1 cellular context compared by ENCODE assay signal in genomic region chr6:131631625-131632284, GRCh38.
A peak's percentile ranks its signal among the peaks of the same experiment; 100 is the strongest.
TF ChIP-seq lines count a peak whose summit lies in the region.

No MANE protein-coding gene starts in this region.

TF ChIP-seq in HepG2, 621 proteins besides CTCF, POLR2A, EP300 and RAD21 (continues in another document):
- TF ChIP-seq MIXL1 (CRISPR knock-in tag; IDR thresholded peaks at IDR 0.05): peak; percentile 9; the same call in 1 of the 2 replicates
- TF ChIP-seq PATZ1 (CRISPR knock-in tag; IDR thresholded peaks at IDR 0.05): no peak
- no peak for TF ChIP-seq BRCA1 (CRISPR knock-in tag; IDR thresholded peaks at IDR 0.05)
- TF ChIP-seq HIC2 (CRISPR knock-in tag; IDR thresholded peaks at IDR 0.05; ENCODE audit: low read depth): no peak
- TF ChIP-seq DMAP1 (CRISPR knock-in tag; IDR thresholded peaks at IDR 0.05): no peak
- TF ChIP-seq AGO2 (optimal IDR thresholded peaks at IDR 0.05; ENCODE audit: low read depth, low read length): no peak
- TF ChIP-seq HDAC1 (CRISPR knock-in tag; IDR thresholded peaks at IDR 0.05): no peak
- no peak for TF ChIP-seq TBX3 (IDR thresholded peaks at IDR 0.05; ENCODE audit: borderline replicate concordance)
- no peak for TF ChIP-seq ZNF703 (CRISPR knock-in tag; IDR thresholded peaks at IDR 0.05; ENCODE audit: borderline replicate concordance)
- peak; percentile 97; the same call in 1 of the 2 replicates for TF ChIP-seq ZBTB20 (CRISPR knock-in tag; IDR thresholded peaks at IDR 0.05; ENCODE audit: borderline replicate concordance, low read depth)
- no peak for TF ChIP-seq KMT2A (CRISPR knock-in tag; IDR thresholded peaks at IDR 0.05)
- no peak for TF ChIP-seq MIER2 (CRISPR knock-in tag; IDR thresholded peaks at IDR 0.05)
- no peak for TF ChIP-seq THYN1 (CRISPR knock-in tag; IDR thresholded peaks at IDR 0.05; ENCODE audit: borderline replicate concordance, low read depth)
- TF ChIP-seq FOXK1 (CRISPR knock-in tag; IDR thresholded peaks at IDR 0.05; ENCODE audit: borderline replicate concordance, low read depth): peak; percentile 74
- TF ChIP-seq TAF1 (CRISPR knock-in tag; IDR thresholded peaks at IDR 0.05): no peak
- TF ChIP-seq ZBTB37 (CRISPR knock-in tag; IDR thresholded peaks at IDR 0.05): no peak
- TF ChIP-seq GATAD2A (CRISPR knock-in tag; IDR thresholded peaks at IDR 0.05): peak; percentile 48
- no peak for TF ChIP-seq IKZF4 (CRISPR knock-in tag; IDR thresholded peaks at IDR 0.05; ENCODE audit: borderline replicate concordance, low read depth, not compliant biosample characterization)
- TF ChIP-seq MEF2D (CRISPR knock-in tag; IDR thresholded peaks at IDR 0.05): no peak
- no peak for TF ChIP-seq ARHGAP35 (CRISPR knock-in tag; IDR thresholded peaks at IDR 0.05; ENCODE audit: borderline replicate concordance)
- no peak for TF ChIP-seq ZNF570 (CRISPR knock-in tag; IDR thresholded peaks at IDR 0.05; ENCODE audit: borderline replicate concordance)
- TF ChIP-seq ZMYM3 (CRISPR knock-in tag; IDR thresholded peaks at IDR 0.05): peak; percentile 47; the same call in 1 of the 2 replicates
- TF ChIP-seq MIER3 (CRISPR knock-in tag; IDR thresholded peaks at IDR 0.05; ENCODE audit: borderline replicate concordance): 0 out of 2 replicates have a peak, but pooled peaks have one; percentile 56
- TF ChIP-seq NFYB (CRISPR knock-in tag; IDR thresholded peaks at IDR 0.05): no peak
- peak; percentile 66; the same call in 1 of the 2 replicates for TF ChIP-seq ZNF280D (CRISPR knock-in tag; IDR thresholded peaks at IDR 0.05)
- TF ChIP-seq ZNF44 (CRISPR knock-in tag; IDR thresholded peaks at IDR 0.05): no peak
- TF ChIP-seq CEBPG (CRISPR knock-in tag; IDR thresholded peaks at IDR 0.05): peak; percentile 55
- TF ChIP-seq SYNCRIP (IDR thresholded peaks at IDR 0.05; ENCODE audit: insufficient read depth, low read depth, low read length): no peak
- no peak for TF ChIP-seq ZNF883 (CRISPR knock-in tag; IDR thresholded peaks at IDR 0.05; ENCODE audit: not compliant biosample characterization)
- TF ChIP-seq HMG20A (CRISPR knock-in tag; IDR thresholded peaks at IDR 0.05; ENCODE audit: borderline replicate concordance): peak; percentile 58; the same call in 1 of the 2 replicates
- no peak for TF ChIP-seq ZNF329 (CRISPR knock-in tag; IDR thresholded peaks at IDR 0.05; ENCODE audit: low read depth)
- TF ChIP-seq ZNF12 (CRISPR knock-in tag; IDR thresholded peaks at IDR 0.05): no peak
- TF ChIP-seq FOSL2 (CRISPR knock-in tag; IDR thresholded peaks at IDR 0.05): no peak
- no peak for TF ChIP-seq NFATC3 (CRISPR knock-in tag; IDR thresholded peaks at IDR 0.05)
- no peak for TF ChIP-seq FOXP1 (IDR thresholded peaks at IDR 0.05)
- peak; percentile 79; the same call in 1 of the 2 replicates for TF ChIP-seq FOXP1 (CRISPR knock-in tag; IDR thresholded peaks at IDR 0.05)
- no peak for TF ChIP-seq RNF219 (CRISPR knock-in tag; IDR thresholded peaks at IDR 0.05)
- TF ChIP-seq CEBPB (IDR thresholded peaks at IDR 0.05; ENCODE audit: borderline replicate concordance, low read depth, low read length): peak; percentile 8; the same call in 1 of the 2 replicates
- no peak for TF ChIP-seq ZNF607 (CRISPR knock-in tag; IDR thresholded peaks at IDR 0.05; ENCODE audit: borderline replicate concordance)
- TF ChIP-seq TAF15 (IDR thresholded peaks at IDR 0.05; ENCODE audit: low read depth, low read length, poor library complexity, severe bottlenecking): no peak
- peak; percentile 83 for TF ChIP-seq ATF2 (CRISPR knock-in tag; IDR thresholded peaks at IDR 0.05)
- peak; percentile 68; the same call in 1 of the 2 replicates for TF ChIP-seq ZNF3 (CRISPR knock-in tag; IDR thresholded peaks at IDR 0.05)
- no peak for TF ChIP-seq KDM4B (CRISPR knock-in tag; IDR thresholded peaks at IDR 0.05)
- peak; percentile 54; the same call in 1 of the 2 replicates for TF ChIP-seq HDAC2 (CRISPR knock-in tag; IDR thresholded peaks at IDR 0.05)
- no peak for TF ChIP-seq HMGXB4 (CRISPR knock-in tag; IDR thresholded peaks at IDR 0.05; ENCODE audit: borderline replicate concordance in 1 of 2, low read depth in 1 of 2)
- 0 out of 2 replicates have a peak, but pooled peaks have one; percentile 1 for TF ChIP-seq THAP7 (CRISPR knock-in tag; IDR thresholded peaks at IDR 0.05)
- no peak for TF ChIP-seq SP5 (CRISPR knock-in tag; IDR thresholded peaks at IDR 0.05; ENCODE audit: borderline replicate concordance, low read depth)
- TF ChIP-seq PAXIP1 (CRISPR knock-in tag; conservative IDR thresholded peaks at IDR 0.05): peak; percentile 78
- TF ChIP-seq TMF1 (CRISPR knock-in tag; IDR thresholded peaks at IDR 0.05; ENCODE audit: low read depth): no peak
- peak in 1 of 2 experiments; percentile 43; a peak in 1 of 4 replicates for TF ChIP-seq KLF16 (CRISPR knock-in tag; IDR thresholded peaks at IDR 0.05)
- no peak for TF ChIP-seq ZNF24 (IDR thresholded peaks at IDR 0.05)
